ENCODE assay signal across 11 cellular contexts in the genomic region with DNA sequence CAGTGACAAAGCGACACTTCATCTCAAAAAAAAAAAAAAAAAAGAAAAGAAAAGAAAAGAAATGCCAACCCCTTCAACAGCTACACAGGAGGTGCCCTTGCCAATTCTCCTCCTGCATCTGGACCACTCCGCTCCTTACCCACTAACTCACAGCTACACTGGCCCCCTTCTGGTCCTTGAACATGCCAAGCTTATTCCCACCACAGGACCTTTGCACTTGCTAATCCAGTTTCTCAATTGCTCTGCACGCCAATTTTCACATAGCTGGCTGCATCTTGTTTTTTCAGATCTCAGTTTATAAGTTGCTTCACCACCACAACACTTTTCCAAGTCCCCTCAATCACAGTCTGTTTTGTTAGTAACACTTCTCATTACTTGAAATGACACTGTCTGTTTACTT.
"Had no signal": no experiment of that assay in that cellular context is flagged by ENCODE, and none has a peak within 500 bp of the region (broad histone marks: within the 10 kb centered on the region; RNA-seq: fewer than 3 reads in every experiment).

No MANE protein-coding gene starts in this region.

- DNase-seq: effector CD4-positive, alpha-beta T cell; heart right ventricle; kidney; left ventricle myocardium inferior; retina; stimulated activated CD4-positive, alpha-beta T cell treated with anti-CD3 and anti-CD28 coated beads, Interleukin-4, amount 100 ng/mL, for 1 hour; stimulated activated CD8-positive, alpha-beta memory T cell treated with anti-CD3 and anti-CD28 coated beads, Interleukin-4, amount 100 ng/mL, for 48 hours; stomach; T1000 had no signal

- H3K27me3 ChIP-seq: ascending aorta, heart right ventricle, stomach had no signal

- H3K9me3 Mint-ChIP-seq: memory B cell had no signal

- H3K27ac ChIP-seq: ascending aorta, heart right ventricle, left ventricle myocardium inferior, stomach had no signal

- H3K4me3 ChIP-seq: ascending aorta, heart right ventricle, left ventricle myocardium inferior, stomach had no signal

- H3K9me3 ChIP-seq: ascending aorta, heart right ventricle, left ventricle myocardium inferior, stomach had no signal

- H3K27me3 Mint-ChIP-seq: memory B cell had no signal

- H3K4me3 Mint-ChIP-seq: memory B cell had no signal

- ATAC-seq: heart right ventricle had no signal
